In genomic region chr16:87333581-87334331, GRCh38 we compare ENCODE assay signal across 15 cellular contexts. TPM values are rescaled to one million over a fixed set of nuclear protein-coding genes. Genes with fewer than 3 reads are reported as not detected.
A peak's percentile ranks its signal among the peaks of the same experiment; 100 is the strongest.
DNase-seq lines count a peak whose midpoint lies in the region; ATAC-seq, FAIRE-seq and TF ChIP-seq lines count a peak whose summit lies in the region.
"Had no signal": no experiment of that assay in that cellular context is flagged by ENCODE, and none has a peak within 500 bp of the region (broad histone marks: within the 10 kb centered on the region; RNA-seq: fewer than 3 reads in every experiment).

No MANE protein-coding gene starts in this region.

- intact Hi-C loops in GM12878 (cut with micrococcal nuclease; ENCODE audit: unreplicated experiment) (no loop called here), right cardiac atrium (cut with DNase I) (no loop called here), gastrocnemius medialis (cut with DNase I; ENCODE audit: low total_unique reads) (no loop called here)

- TF ChIP-seq POLR2A in GM12878 (IDR thresholded peaks at IDR 0.05; ENCODE audit: low read depth, low read length) (0 out of 2 replicates have a peak, but pooled peaks have one; percentile 28), gastrocnemius medialis (IDR thresholded peaks at IDR 0.05) (no peak)

- no TSS peak for BruUV-seq in GM12878 (replicated peaks; lab: Mats Ljungman, UMichigan)

- H3K9ac ChIP-seq in GM12878 (ENCODE audit: control insufficient read depth, insufficient read depth, low read length), result no peak overlapping the region
- H3K9ac ChIP-seq: GM23248 had no signal

- FAIRE-seq in GM12878 (lab: Jason Lieb, UNC), result no peak
- FAIRE-seq: GM12891, H54 had no signal

- TF ChIP-seq EP300 in GM12878 (IDR thresholded peaks at IDR 0.05; ENCODE audit: borderline replicate concordance in 1 of 2, control insufficient read depth in 1 of 2, low read depth in 2 of 2, low read length in 2 of 2), result no peak

- no peaks in the 10 kb centered on the region for H3K79me2 ChIP-seq in GM12878 (ENCODE audit: control insufficient read depth, insufficient read depth, low read length)

- H3K27me3 Mint-ChIP-seq in activated naive CD8-positive, alpha-beta T cell treated with anti-CD3 and anti-CD28 coated beads, Interleukin-2, amount 50 U/mL, for 24 hours, result no peaks in the 10 kb centered on the region
- no peaks in the 10 kb centered on the region for H3K27me3 Mint-ChIP-seq in activated naive CD8-positive, alpha-beta T cell treated with anti-CD3 and anti-CD28 coated beads for 36 hours
- H3K27me3 Mint-ChIP-seq: CD4-positive, CD25-positive, alpha-beta regulatory T cell had no signal

- peaks cover 11 to 34% of the 10 kb centered on the region in 2 experiments for H3K36me3 ChIP-seq in GM12878 (ENCODE audit: control insufficient read depth in 2 of 2, insufficient read depth in 2 of 2, low read length in 1 of 2)
- H3K36me3 ChIP-seq in gastrocnemius medialis, result peaks cover 0 to 61% of the 10 kb centered on the region in 2 donors

- no peaks in the 10 kb centered on the region for H3K9me3 Mint-ChIP-seq in activated naive CD8-positive, alpha-beta T cell treated with anti-CD3 and anti-CD28 coated beads, Interleukin-2, amount 50 U/mL, for 24 hours
- H3K9me3 Mint-ChIP-seq in activated naive CD8-positive, alpha-beta T cell treated with anti-CD3 and anti-CD28 coated beads for 36 hours, result no peaks in the 10 kb centered on the region
- H3K9me3 Mint-ChIP-seq: CD4-positive, CD25-positive, alpha-beta regulatory T cell had no signal

- no peak overlapping the region for H3K4me2 ChIP-seq in GM12878 (ENCODE audit: control insufficient read depth, insufficient read depth)
- H3K4me2 ChIP-seq: BLaER1 treated with 17β-estradiol and CSF1 and Interleukin-3, amounts not matched to agents 10 nM and 100 nM had no signal

- no peak for TF ChIP-seq RAD21 in GM12878 (IDR thresholded peaks at IDR 0.05; ENCODE audit: insufficient read depth, low read depth, low read length)

- H3K27ac Mint-ChIP-seq in activated naive CD8-positive, alpha-beta T cell treated with anti-CD3 and anti-CD28 coated beads, Interleukin-2, amount 50 U/mL, for 24 hours, result peak overlapping the region; percentile 27
- H3K27ac Mint-ChIP-seq in activated naive CD8-positive, alpha-beta T cell treated with anti-CD3 and anti-CD28 coated beads for 36 hours, result no peak overlapping the region

- WGBS in GM12878 (ENCODE audit: insufficient coverage, insufficient replicate concordance, low lambda C conversion rate, missing lambda C conversion rate), result 95% methylated on average over 37 of the region's 41 CpGs
- 94% methylated on average over 41 of the region's 41 CpGs for WGBS in right cardiac atrium

- no peak overlapping the region for H2AFZ ChIP-seq in GM12878 (ENCODE audit: control insufficient read depth, low read depth, low read length)
- H2AFZ ChIP-seq: GM23248 had no signal

- CTCF ChIA-PET in GM12878 (lab: Yijun Ruan, JAX), result interaction anchor here (0.7 kb wide), 1 partner anchor 47 kb away, joined by 3 read pairs; no protein-coding TSS in a partner anchor

- in situ Hi-C loops in GM12878 (cut with MboI) (no loop called here), gastrocnemius medialis (cut with MboI; ENCODE audit: low sequenced_read_pairs in 4 of 4) (no loop called here)

- H3K27ac ChIP-seq in GM12878 (ENCODE audit: control insufficient read depth, insufficient read depth) (no peak overlapping the region), right cardiac atrium (ENCODE audit: low read length) (no peak overlapping the region), gastrocnemius medialis (peak overlapping the region; percentile 52 to 78 (median 62))
- H3K27ac ChIP-seq: 22Rv1; BLaER1 treated with 17β-estradiol and CSF1 and Interleukin-3, amounts not matched to agents 10 nM and 100 nM; GM23248 had no signal

- peaks cover 12% of the 10 kb centered on the region for H3K36me3 Mint-ChIP-seq in activated naive CD8-positive, alpha-beta T cell treated with anti-CD3 and anti-CD28 coated beads, Interleukin-2, amount 50 U/mL, for 24 hours (ENCODE audit: low read depth)
- H3K36me3 Mint-ChIP-seq in activated naive CD8-positive, alpha-beta T cell treated with anti-CD3 and anti-CD28 coated beads for 36 hours, result peaks cover 12% of the 10 kb centered on the region

- peaks cover 4% of the 10 kb centered on the region; the same call in 1 of the 2 replicates for H3K4me1 ChIP-seq in GM12878 (ENCODE audit: control insufficient read depth, insufficient read depth, low read length)
- H3K4me1 ChIP-seq in right cardiac atrium (ENCODE audit: control insufficient read depth, insufficient read depth, low read length), result no peaks in the 10 kb centered on the region
- H3K4me1 ChIP-seq in gastrocnemius medialis, result peaks cover 12 to 24% of the 10 kb centered on the region in 2 donors

- H3K4me1 Mint-ChIP-seq in activated naive CD8-positive, alpha-beta T cell treated with anti-CD3 and anti-CD28 coated beads, Interleukin-2, amount 50 U/mL, for 24 hours, result peaks cover 13% of the 10 kb centered on the region
- H3K4me1 Mint-ChIP-seq in activated naive CD8-positive, alpha-beta T cell treated with anti-CD3 and anti-CD28 coated beads for 36 hours, result peaks cover 11% of the 10 kb centered on the region

- no peak for DNase-seq in activated naive CD8-positive, alpha-beta T cell treated with anti-CD3 and anti-CD28 coated beads, Interleukin-2, amount 50 U/mL, for 24 hours
- DNase-seq in activated naive CD8-positive, alpha-beta T cell treated with anti-CD3 and anti-CD28 coated beads for 36 hours, result no peak
- DNase-seq in GM12878 (ENCODE audit: low read depth, low spot score) (no peak), right cardiac atrium (peak in 2 of 3 donors; percentile 8 to 30), gastrocnemius medialis (no peak), superior temporal gyrus (ENCODE audit: extremely low spot score) (no peak), SIG-M5 (lab: John Stamatoyannopoulos, UW) (no peak)
- DNase-seq in activated CD8-positive, alpha-beta memory T cell treated with anti-CD3 and anti-CD28 coated beads for 24 hours, result no peak
- DNase-seq: CD4-positive, CD25-positive, alpha-beta regulatory T cell; DMS53; GM23248 had no signal

- no peak overlapping the region for H3K4me3 Mint-ChIP-seq in activated naive CD8-positive, alpha-beta T cell treated with anti-CD3 and anti-CD28 coated beads, Interleukin-2, amount 50 U/mL, for 24 hours
- H3K4me3 Mint-ChIP-seq in activated naive CD8-positive, alpha-beta T cell treated with anti-CD3 and anti-CD28 coated beads for 36 hours, result no peak overlapping the region
- H3K4me3 Mint-ChIP-seq: CD4-positive, CD25-positive, alpha-beta regulatory T cell had no signal

- no peak for ATAC-seq in activated naive CD8-positive, alpha-beta T cell treated with anti-CD3 and anti-CD28 coated beads, Interleukin-2, amount 50 U/mL, for 24 hours
- ATAC-seq in GM12878 (no peak), right cardiac atrium (no peak), gastrocnemius medialis (no peak)

- RAD21 ChIA-PET in GM12878 (lab: Charles Lee; ENCODE audit: unreplicated experiment), result no interaction called here

- H3K27me3 ChIP-seq in GM12878 (replicated peaks in 1 of 2; ENCODE audit: control insufficient read depth in 2 of 2, insufficient read depth in 2 of 2, low read length in 1 of 2), result no peaks in the 10 kb centered on the region
- no peaks in the 10 kb centered on the region for H3K27me3 ChIP-seq in right cardiac atrium (ENCODE audit: control insufficient read depth, insufficient read depth)
- no peaks in the 10 kb centered on the region for H3K27me3 ChIP-seq in gastrocnemius medialis

- no peaks in the 10 kb centered on the region for H3K9me3 ChIP-seq in GM12878 (replicated peaks; ENCODE audit: control insufficient read depth, insufficient read depth, low read length)
- H3K9me3 ChIP-seq in right cardiac atrium (ENCODE audit: control insufficient read depth, low read length), result no peaks in the 10 kb centered on the region
- no peaks in the 10 kb centered on the region for H3K9me3 ChIP-seq in gastrocnemius medialis
- H3K9me3 ChIP-seq: BLaER1 treated with 17β-estradiol and CSF1 and Interleukin-3, amounts not matched to agents 10 nM and 100 nM had no signal

- H3K4me3 ChIP-seq in GM12878 (no peak overlapping the region), right cardiac atrium (ENCODE audit: low read length) (no peak overlapping the region), gastrocnemius medialis (no peak overlapping the region)
- H3K4me3 ChIP-seq: BLaER1 treated with 17β-estradiol and CSF1 and Interleukin-3, amounts not matched to agents 10 nM and 100 nM; GM23248 had no signal

- SMC1A ChIA-PET in GM12878 (lab: Charles Lee; ENCODE audit: uncharacterized antibody, unreplicated experiment), result no interaction called here

- no peak for TF ChIP-seq CTCF in GM12878 (IDR thresholded peaks at IDR 0.05 in 2 of 3, conservative IDR thresholded peaks at IDR 0.05 in 1 of 3; ENCODE audit: control insufficient read depth in 2 of 3, extremely low read depth in 1 of 3, insufficient read depth in 1 of 3, low read depth in 3 of 3, low read length in 3 of 3)
- TF ChIP-seq CTCF in gastrocnemius medialis (IDR thresholded peaks at IDR 0.05 in 4 of 5, conservative IDR thresholded peaks at IDR 0.05 in 1 of 5), result no peak

- no peaks in the 10 kb centered on the region for H4K20me1 ChIP-seq in GM12878 (ENCODE audit: control insufficient read depth, insufficient read depth)

- POLR2A ChIA-PET in GM12878 (lab: Charles Lee), result no interaction called here

RNA-seq across cellular contexts. Expression of gene C16orf95, which starts 16.6 kb away (rescaled TPM):
- total RNA-seq in activated naive CD8-positive, alpha-beta T cell treated with anti-CD3 and anti-CD28 coated beads for 36 hours, result 10 to 100 TPM in 1 of 2 experiments, 1 to 10 TPM in 1; 9.9 to 11.4 TPM
- 8.1 and 8.3 TPM in 2 replicates for total RNA-seq in GM12878 (2013; cell fraction: nucleolus; rRNA removed)
- total RNA-seq in GM12878 (2014; rRNA removed), result 4.7 and 7.2 TPM in 2 replicates
- 3.4 TPM in 2 replicates for total RNA-seq in GM12878 (2014; rRNA removed; fragmentation: Illumina TruSeq; extraction: Trizol)
- total RNA-seq in GM12878 (2021), result 10.5 and 11.7 TPM in 2 replicates
- polyA plus RNA-seq in GM12878 (2011; ENCODE audit: low read depth), result 3.7 TPM
- 1.8 and 4.8 TPM in 2 replicates for polyA plus RNA-seq in GM12878 (2011; rRNA removed)
- 6.5 and 8.2 TPM in 2 replicates for polyA plus RNA-seq in GM12878 (2011; cell fraction: cytosol; rRNA removed)
- 6.8 and 10.2 TPM in 2 replicates for polyA plus RNA-seq in GM12878 (2011; cell fraction: nucleus; rRNA removed)
- 7.1 and 7.5 TPM in 2 replicates for polyA plus RNA-seq in GM12878 (2012)
- 1.0 and 1.5 TPM in 2 replicates for polyA plus RNA-seq in GM12878 (2014; fragmentation: Illumina TruSeq; extraction: Trizol)
- 1 to 10 TPM in 1 of 2 experiments, under 1 TPM in 1; 0.90 to 4.8 TPM for polyA plus RNA-seq in GM12878 (2014; fragmentation: Nextera tagmentation; extraction: Ambion mirVana)
- 6.2 and 8.1 TPM in 2 replicates for polyA plus RNA-seq in GM12878 (2014; rRNA removed)
- polyA plus RNA-seq in GM12878 (2016; fragmentation: Nextera tagmentation; extraction: Ambion mirVana), result 10 to 100 TPM; 19.5 to 22.7 TPM
- 2.7 and 3.4 TPM in 2 replicates for polyA minus RNA-seq in GM12878 (2011; rRNA and poly(A)+ RNA removed)
- polyA minus RNA-seq in GM12878 (2011; cell fraction: cytosol; rRNA and poly(A)+ RNA removed), result not detected in 2 replicates
- polyA minus RNA-seq in GM12878 (2011; cell fraction: nucleus; rRNA and poly(A)+ RNA removed), result 4.1 and 4.9 TPM in 2 replicates
- 1 to 10 TPM; 3.4 to 5.4 (median 4.2) TPM for total RNA-seq in right cardiac atrium
- polyA plus RNA-seq in right cardiac atrium, result 4.7 TPM
- 1 to 10 TPM in 3 of 4 donors, under 1 TPM in 1; 0.22 to 3.8 (median 1.3) TPM for total RNA-seq in gastrocnemius medialis

RNA-seq across cellular contexts. Expression of gene FBXO31, which starts 49.8 kb away (rescaled TPM):
- 10 to 100 TPM; 35.6 to 38.3 TPM for total RNA-seq in activated naive CD8-positive, alpha-beta T cell treated with anti-CD3 and anti-CD28 coated beads for 36 hours
- total RNA-seq in GM12878 (2013; cell fraction: nucleolus; rRNA removed), result 24.8 and 40.0 TPM in 2 replicates
- total RNA-seq in GM12878 (2014; rRNA removed) (13.9 and 14.6 TPM in 2 replicates), GM12878 (2014; rRNA removed; fragmentation: Illumina TruSeq; extraction: Trizol) (7.4 and 8.4 TPM in 2 replicates), GM12878 (2021) (29.2 and 33.1 TPM in 2 replicates), right cardiac atrium (10 to 100 TPM; 47.8 to 66.1 (median 57.5) TPM), gastrocnemius medialis (100 to 1,000 TPM; 156 to 264 (median 201) TPM)
- polyA plus RNA-seq in GM12878 (2011; ENCODE audit: low read depth), result 8.6 TPM
- polyA plus RNA-seq in GM12878 (2011; rRNA removed) (9.3 and 14.8 TPM in 2 replicates), GM12878 (2014; fragmentation: Illumina TruSeq; extraction: Trizol) (3.6 and 8.6 TPM in 2 replicates), GM12878 (2014; fragmentation: Nextera tagmentation; extraction: Ambion mirVana) (under 1 TPM; 0.19 to 0.97 TPM), GM12878 (2014; rRNA removed) (15.8 and 22.6 TPM in 2 replicates), GM12878 (2016; fragmentation: Nextera tagmentation; extraction: Ambion mirVana) (10 to 100 TPM in 1 of 2 experiments, 1 to 10 TPM in 1; 10.0 to 10.7 TPM), right cardiac atrium (24.3 TPM)
- polyA plus RNA-seq in GM12878 (2011; cell fraction: cytosol; rRNA removed), result 11.5 and 13.6 TPM in 2 replicates
- polyA plus RNA-seq in GM12878 (2011; cell fraction: nucleus; rRNA removed), result 42.5 and 42.8 TPM in 2 replicates
- 18.2 and 20.2 TPM in 2 replicates for polyA plus RNA-seq in GM12878 (2012)
- 15.2 and 22.1 TPM in 2 replicates for polyA minus RNA-seq in GM12878 (2011; rRNA and poly(A)+ RNA removed)
- 4.8 and 7.2 TPM in 2 replicates for polyA minus RNA-seq in GM12878 (2011; cell fraction: cytosol; rRNA and poly(A)+ RNA removed)
- 15.7 and 23.9 TPM in 2 replicates for polyA minus RNA-seq in GM12878 (2011; cell fraction: nucleus; rRNA and poly(A)+ RNA removed)

RNA-seq across cellular contexts. Expression of gene MAP1LC3B, which starts 58.4 kb away (rescaled TPM):
- 10 to 100 TPM; 55.6 to 57.0 TPM for total RNA-seq in activated naive CD8-positive, alpha-beta T cell treated with anti-CD3 and anti-CD28 coated beads for 36 hours
- 16.7 and 17.8 TPM in 2 replicates for total RNA-seq in GM12878 (2013; cell fraction: nucleolus; rRNA removed)
- total RNA-seq in GM12878 (2014; rRNA removed) (7.4 and 8.1 TPM in 2 replicates), GM12878 (2014; rRNA removed; fragmentation: Illumina TruSeq; extraction: Trizol) (6.1 and 7.2 TPM in 2 replicates), GM12878 (2021) (21.4 and 21.5 TPM in 2 replicates), right cardiac atrium (100 to 1,000 TPM in 3 of 4 donors, 10 to 100 TPM in 1; 87.7 to 114 (median 108) TPM), gastrocnemius medialis (100 to 1,000 TPM in 3 of 4 donors, 10 to 100 TPM in 1; 76.3 to 165 (median 122) TPM)
- polyA plus RNA-seq in GM12878 (2011; ENCODE audit: low read depth), result 24.7 TPM
- polyA plus RNA-seq in GM12878 (2011; rRNA removed) (15.5 and 16.9 TPM in 2 replicates), GM12878 (2014; fragmentation: Illumina TruSeq; extraction: Trizol) (22.0 and 27.1 TPM in 2 replicates), GM12878 (2014; fragmentation: Nextera tagmentation; extraction: Ambion mirVana) (10 to 100 TPM in 1 of 2 experiments, 1 to 10 TPM in 1; 9.1 to 11.9 TPM), GM12878 (2014; rRNA removed) (9.4 and 10.3 TPM in 2 replicates), GM12878 (2016; fragmentation: Nextera tagmentation; extraction: Ambion mirVana) (10 to 100 TPM; 42.7 to 42.8 TPM), right cardiac atrium (115 TPM)
- 8.0 and 13.2 TPM in 2 replicates for polyA plus RNA-seq in GM12878 (2011; cell fraction: cytosol; rRNA removed)
- polyA plus RNA-seq in GM12878 (2011; cell fraction: nucleus; rRNA removed), result 7.3 and 8.1 TPM in 2 replicates
- polyA plus RNA-seq in GM12878 (2012), result 31.9 and 34.0 TPM in 2 replicates
- polyA minus RNA-seq in GM12878 (2011; rRNA and poly(A)+ RNA removed), result 7.8 and 9.0 TPM in 2 replicates
- 4.1 and 8.4 TPM in 2 replicates for polyA minus RNA-seq in GM12878 (2011; cell fraction: cytosol; rRNA and poly(A)+ RNA removed)
- polyA minus RNA-seq in GM12878 (2011; cell fraction: nucleus; rRNA and poly(A)+ RNA removed), result 4.4 and 5.6 TPM in 2 replicates

Comparison
In these comparisons a context has a peak if more than half of its experiments do, and no peak if none do; other contexts are left out.
1. DNase-seq: peak in right cardiac atrium (2 of 3); none in activated naive CD8-positive, alpha-beta T cell treated with anti-CD3 and anti-CD28 coated beads, Interleukin-2, amount 50 U/mL, for 24 hours (single experiment), activated naive CD8-positive, alpha-beta T cell treated with anti-CD3 and anti-CD28 coated beads for 36 hours (single experiment), GM12878 (single experiment), gastrocnemius medialis (0 of 2), superior temporal gyrus (single experiment), activated CD8-positive, alpha-beta memory T cell treated with anti-CD3 and anti-CD28 coated beads for 24 hours (single experiment) and SIG-M5 (single experiment).
2. H3K27ac ChIP-seq: peak in gastrocnemius medialis (4 of 4); none in GM12878 (single experiment) and right cardiac atrium (single experiment).